ENCODE assay signal across 7 cellular contexts in the genomic region with DNA sequence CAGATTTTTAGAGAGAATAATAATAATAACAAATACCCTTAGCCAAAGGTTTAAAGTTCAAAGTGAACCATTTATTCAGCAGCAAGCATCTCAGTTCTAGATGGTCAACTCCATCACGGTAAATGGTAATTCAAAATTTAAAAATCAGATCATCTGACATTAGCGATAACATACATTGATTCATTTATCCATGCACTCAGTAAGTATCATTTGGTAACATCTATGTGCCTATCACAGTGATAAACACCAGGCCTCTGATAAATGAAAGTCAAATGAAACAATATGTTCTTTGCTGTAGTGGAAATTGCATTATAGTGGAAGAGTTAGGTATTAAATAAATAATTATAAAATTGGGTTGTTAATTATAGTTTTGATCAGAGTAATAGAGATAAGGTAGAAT.
"Had no signal": no experiment of that assay in that cellular context is flagged by ENCODE, and none has a peak within 500 bp of the region (broad histone marks: within the 10 kb centered on the region; RNA-seq: fewer than 3 reads in every experiment).

No MANE protein-coding gene starts in this region.

- H3K27me3 Mint-ChIP-seq: IgD-negative memory B cell had no signal

- H3K4me3 ChIP-seq: K562 had no signal

- H3K36me3 Mint-ChIP-seq: IgD-negative memory B cell had no signal

- H3K27ac Mint-ChIP-seq: IgD-negative memory B cell had no signal

- H3K27ac ChIP-seq: HL-60 had no signal

- H3K9me3 Mint-ChIP-seq: IgD-negative memory B cell had no signal

- H3K4me3 Mint-ChIP-seq: IgD-negative memory B cell had no signal

- DNase-seq: IMR-90, KBM-7, KG1 had no signal

- H3K4me1 Mint-ChIP-seq: IgD-negative memory B cell had no signal

- ATAC-seq: HepG2, K562 had no signal
